ENCODE assay signal across 9 cellular contexts in genomic region chr7:116588225-116588624, GRCh38.
DNase-seq lines count a peak whose midpoint lies in the region; ATAC-seq and TF ChIP-seq lines count a peak whose summit lies in the region.
"Had no signal": no experiment of that assay in that cellular context is flagged by ENCODE, and none has a peak within 500 bp of the region (broad histone marks: within the 10 kb centered on the region; RNA-seq: fewer than 3 reads in every experiment).

No MANE protein-coding gene starts in this region.

- no peak for TF ChIP-seq CTCF in upper lobe of left lung (IDR thresholded peaks at IDR 0.05)

- peaks cover 17% of the 10 kb centered on the region for H3K27me3 Mint-ChIP-seq in activated naive CD4-positive, alpha-beta T cell treated with anti-CD3 and anti-CD28 coated beads for 36 hours (ENCODE audit: low read depth)

- no peaks in the 10 kb centered on the region for H3K36me3 Mint-ChIP-seq in activated naive CD4-positive, alpha-beta T cell treated with anti-CD3 and anti-CD28 coated beads for 36 hours (ENCODE audit: low read depth)

- DNase-seq in activated naive CD4-positive, alpha-beta T cell treated with anti-CD3 and anti-CD28 coated beads for 36 hours = peak; percentile 76
- no peak for DNase-seq in activated naive CD4-positive, alpha-beta T cell treated with Interleukin-2 at 50 U/mL for 16 hours
- DNase-seq in RPMI7951 (ENCODE audit: low read depth) = peak; percentile 94
- peak; percentile 70 for DNase-seq in fibroblast of peridontal ligament (ENCODE audit: extremely low read depth)
- no peak for DNase-seq in upper lobe of left lung
- no peak for DNase-seq in NCI-H1092 (lab: John Stamatoyannopoulos, UW)
- DNase-seq in NAMALWA (ENCODE audit: low spot score) = no peak

- no peak overlapping the region for H3K4me3 Mint-ChIP-seq in activated naive CD4-positive, alpha-beta T cell treated with anti-CD3 and anti-CD28 coated beads for 36 hours

- H3K27ac ChIP-seq in upper lobe of left lung = peak overlapping the region; percentile 11 to 67 (median 35)

- no peak for TF ChIP-seq POLR2A in upper lobe of left lung (IDR thresholded peaks at IDR 0.05)

- TF ChIP-seq EP300 in upper lobe of left lung (IDR thresholded peaks at IDR 0.05) = no peak

- H3K4me1 Mint-ChIP-seq in activated naive CD4-positive, alpha-beta T cell treated with anti-CD3 and anti-CD28 coated beads for 36 hours (ENCODE audit: low read depth) = peaks cover 30% of the 10 kb centered on the region

- H3K4me3 ChIP-seq in upper lobe of left lung = no peak overlapping the region
- H3K4me3 ChIP-seq: skin epidermis had no signal

- no peaks in the 10 kb centered on the region for H3K9me3 ChIP-seq in upper lobe of left lung

- peaks cover 9 to 36% (median 23%) of the 10 kb centered on the region in 4 donors for H3K4me1 ChIP-seq in upper lobe of left lung

- intact Hi-C loops in activated naive CD4-positive, alpha-beta T cell treated with anti-CD3 and anti-CD28 coated beads for 36 hours (cut with micrococcal nuclease) = loop anchor here (1.0 to 5.0 kb wide), 5 partner anchors 62 to 450 kb away; no protein-coding TSS in a partner anchor

- no peak overlapping the region for H3K27ac Mint-ChIP-seq in activated naive CD4-positive, alpha-beta T cell treated with anti-CD3 and anti-CD28 coated beads for 36 hours

- H3K9me3 Mint-ChIP-seq in activated naive CD4-positive, alpha-beta T cell treated with anti-CD3 and anti-CD28 coated beads for 36 hours = no peaks in the 10 kb centered on the region

- H3K36me3 ChIP-seq in upper lobe of left lung = no peaks in the 10 kb centered on the region

- CTCF ChIA-PET in activated naive CD4-positive, alpha-beta T cell treated with anti-CD3 and anti-CD28 coated beads for 36 hours (lab: Charles Lee) = interaction anchor here (0.7 to 2.2 kb wide), 12 partner anchors 8 to 422 kb away, joined by 3 to 20 read pairs (median 5); no protein-coding TSS in a partner anchor

- ATAC-seq in HG02759 (IDR thresholded peaks at IDR 0.05; ENCODE audit: unreplicated experiment) (peak; percentile 68), upper lobe of left lung (ENCODE audit: low FRiP score in 2 of 2) (peak in 1 of 2 donors; percentile 48)

- H3K27me3 ChIP-seq in upper lobe of left lung = no peaks in the 10 kb centered on the region

- WGBS in upper lobe of left lung, 2 donors = 4 to 17% methylated on average over 2 of the region's 2 CpGs

Comparison
In these comparisons a context has a peak if more than half of its experiments do, and no peak if none do; other contexts are left out.
1. DNase-seq: peak in activated naive CD4-positive, alpha-beta T cell treated with anti-CD3 and anti-CD28 coated beads for 36 hours (single experiment), RPMI7951 (single experiment) and fibroblast of peridontal ligament (single experiment); none in activated naive CD4-positive, alpha-beta T cell treated with Interleukin-2 at 50 U/mL for 16 hours (single experiment), upper lobe of left lung (0 of 2), NCI-H1092 (single experiment) and NAMALWA (single experiment).